ENCODE assay signal across 8 cellular contexts in genomic region chr19:45079911-45080469, GRCh38. TPM values are rescaled to one million over a fixed set of nuclear protein-coding genes. Genes with fewer than 3 reads are reported as not detected.
A peak's percentile ranks its signal among the peaks of the same experiment; 100 is the strongest.
DNase-seq lines count a peak whose midpoint lies in the region; ATAC-seq and TF ChIP-seq lines count a peak whose summit lies in the region.

No MANE protein-coding gene starts in this region.

- H3K4me3 ChIP-seq in astrocyte of the cerebellum (ENCODE audit: low read depth, low read length), result peak overlapping the region; percentile 99
- H3K4me3 ChIP-seq in lower leg skin (ENCODE audit: low read depth, poor library complexity, severe bottlenecking), result peak overlapping the region; percentile 88
- peak overlapping the region; percentile 59 to 83 (median 76) for H3K4me3 ChIP-seq in transverse colon

- TF ChIP-seq POLR2A in lower leg skin (IDR thresholded peaks at IDR 0.05) (no peak), transverse colon (IDR thresholded peaks at IDR 0.05) (no peak)

- ATAC-seq in activated T-cell treated with anti-CD3 and anti-CD28 coated beads, Interleukin-2, amount 50 U/mL, for 72 hours (replicated peaks in 1 of 2), result no peak
- ATAC-seq in GM18520 (IDR thresholded peaks at IDR 0.05; ENCODE audit: unreplicated experiment), result no peak
- no peak for ATAC-seq in HG03457 (IDR thresholded peaks at IDR 0.05; ENCODE audit: unreplicated experiment)

- in situ Hi-C loops in astrocyte of the cerebellum (cut with HindIII; ENCODE audit: low sequenced_read_pairs), result no loop called here
- in situ Hi-C loops in transverse colon (cut with MboI; ENCODE audit: low pct_ligation_motif_present in 1 of 4, low pct_unique_long_range_greater_than_20kb in 1 of 4, low sequenced_read_pairs in 3 of 4), result no loop called here

- peak overlapping the region; percentile 76 to 88 (median 85) for H3K27ac ChIP-seq in transverse colon

- H3K4me3 Mint-ChIP-seq in activated T-cell treated with anti-CD3 and anti-CD28 coated beads, Interleukin-2, amount 50 U/mL, for 72 hours, result peak overlapping the region; percentile 94 to 99

- no peak for DNase-seq in activated T-cell treated with anti-CD3 and anti-CD28 coated beads, Interleukin-2, amount 50 U/mL, for 72 hours
- no peak for DNase-seq in activated T-cell treated with anti-CD3 and anti-CD28 coated beads, Interleukin-2, amount 50 U/mL, for 48 hours
- DNase-seq in astrocyte of the cerebellum (ENCODE audit: low read depth), result no peak
- no peak for DNase-seq in lower leg skin (ENCODE audit: low spot score in 2 of 2)
- DNase-seq in transverse colon, result peak; percentile 54
- no peak for DNase-seq in medulla oblongata (ENCODE audit: extremely low spot score)

- WGBS in lower leg skin, 2 donors, result 36 to 39% methylated on average over 8 to 9 of the region's 9 CpGs
- 10 to 30% methylated on average over 2 to 9 of the region's 9 CpGs for WGBS in transverse colon (ENCODE audit: low coverage in 1 of 2), 2 donors

- no peaks in the 10 kb centered on the region for H3K27me3 Mint-ChIP-seq in activated T-cell treated with anti-CD3 and anti-CD28 coated beads, Interleukin-2, amount 50 U/mL, for 72 hours (ENCODE audit: low read depth)

- no peak for TF ChIP-seq CTCF in astrocyte of the cerebellum (IDR thresholded peaks at IDR 0.05; ENCODE audit: low read depth, low read length, missing control alignments)
- TF ChIP-seq CTCF in lower leg skin (IDR thresholded peaks at IDR 0.05), result no peak
- no peak for TF ChIP-seq CTCF in transverse colon (IDR thresholded peaks at IDR 0.05)

- H3K36me3 Mint-ChIP-seq in activated T-cell treated with anti-CD3 and anti-CD28 coated beads, Interleukin-2, amount 50 U/mL, for 72 hours (ENCODE audit: insufficient read depth in 2 of 2), result peaks cover 3 to 14% of the 10 kb centered on the region in 2 donors

- TF ChIP-seq EP300 in transverse colon (IDR thresholded peaks at IDR 0.05; ENCODE audit: low read depth), result no peak

- peaks cover 43% of the 10 kb centered on the region for H3K4me1 Mint-ChIP-seq in activated T-cell treated with anti-CD3 and anti-CD28 coated beads, Interleukin-2, amount 50 U/mL, for 72 hours (ENCODE audit: low read depth)

- H3K9me3 ChIP-seq in transverse colon, result no peaks in the 10 kb centered on the region

- H3K4me1 ChIP-seq in transverse colon, result peaks cover 7 to 44% (median 38%) of the 10 kb centered on the region in 4 donors

- intact Hi-C loops in lower leg skin (cut with DNase I; ENCODE audit: low total_unique reads) (no loop called here), transverse colon (cut with DNase I; ENCODE audit: low total_unique reads) (loop anchor here (5.0 kb wide), 1 partner anchor 38 kb away; no protein-coding TSS in a partner anchor)

- peak overlapping the region; percentile 91 for H3K27ac Mint-ChIP-seq in activated T-cell treated with anti-CD3 and anti-CD28 coated beads, Interleukin-2, amount 50 U/mL, for 72 hours

- no peaks in the 10 kb centered on the region for H3K27me3 ChIP-seq in transverse colon

- peaks cover 0 to 3% (median 0%) of the 10 kb centered on the region in 4 donors for H3K36me3 ChIP-seq in transverse colon

- H3K9me3 Mint-ChIP-seq in activated T-cell treated with anti-CD3 and anti-CD28 coated beads, Interleukin-2, amount 50 U/mL, for 72 hours, result no peaks in the 10 kb centered on the region

RNA-seq across cellular contexts. Expression of gene GEMIN7, which starts 0.9 kb away (rescaled TPM):
- 10 to 100 TPM; 26.4 to 28.1 TPM for total RNA-seq in activated T-cell treated with anti-CD3 and anti-CD28 coated beads, Interleukin-2, amount 50 U/mL, for 72 hours
- total RNA-seq in lower leg skin (10 to 100 TPM; 11.8 to 24.9 (median 21.5) TPM), transverse colon (10 to 100 TPM in 3 of 4 donors, 1 to 10 TPM in 1; 3.0 to 21.1 (median 15.9) TPM)

RNA-seq across cellular contexts. Expression of gene ZNF296, which starts 3.7 kb away (rescaled TPM):
- 1 to 10 TPM; 5.1 to 5.2 TPM for total RNA-seq in activated T-cell treated with anti-CD3 and anti-CD28 coated beads, Interleukin-2, amount 50 U/mL, for 72 hours
- total RNA-seq in lower leg skin (1 to 10 TPM; 2.4 to 7.8 (median 4.8) TPM), transverse colon (1 to 10 TPM in 3 of 4 donors, under 1 TPM in 1; 0.75 to 5.8 (median 3.5) TPM)

RNA-seq across cellular contexts. Expression of gene PPP1R37, which starts 13.0 kb away (rescaled TPM):
- 10 to 100 TPM; 11.8 to 17.3 TPM for total RNA-seq in activated T-cell treated with anti-CD3 and anti-CD28 coated beads, Interleukin-2, amount 50 U/mL, for 72 hours
- total RNA-seq in lower leg skin, result 10 to 100 TPM; 37.4 to 55.2 (median 52.1) TPM
- 10 to 100 TPM; 31.1 to 92.5 (median 45.2) TPM for total RNA-seq in transverse colon

RNA-seq across cellular contexts. Expression of gene CLASRP, which starts 41.1 kb away (rescaled TPM):
- total RNA-seq in activated T-cell treated with anti-CD3 and anti-CD28 coated beads, Interleukin-2, amount 50 U/mL, for 72 hours, result 100 to 1,000 TPM; 110 to 138 TPM
- 100 to 1,000 TPM in 2 of 4 donors, 10 to 100 TPM in 2; 59.9 to 207 (median 128) TPM for total RNA-seq in lower leg skin
- total RNA-seq in transverse colon, result 100 to 1,000 TPM in 2 of 4 donors, 10 to 100 TPM in 2; 82.6 to 382 (median 100) TPM
